Comparison of ENCODE assay signal across 8 cellular contexts in the genomic region with DNA sequence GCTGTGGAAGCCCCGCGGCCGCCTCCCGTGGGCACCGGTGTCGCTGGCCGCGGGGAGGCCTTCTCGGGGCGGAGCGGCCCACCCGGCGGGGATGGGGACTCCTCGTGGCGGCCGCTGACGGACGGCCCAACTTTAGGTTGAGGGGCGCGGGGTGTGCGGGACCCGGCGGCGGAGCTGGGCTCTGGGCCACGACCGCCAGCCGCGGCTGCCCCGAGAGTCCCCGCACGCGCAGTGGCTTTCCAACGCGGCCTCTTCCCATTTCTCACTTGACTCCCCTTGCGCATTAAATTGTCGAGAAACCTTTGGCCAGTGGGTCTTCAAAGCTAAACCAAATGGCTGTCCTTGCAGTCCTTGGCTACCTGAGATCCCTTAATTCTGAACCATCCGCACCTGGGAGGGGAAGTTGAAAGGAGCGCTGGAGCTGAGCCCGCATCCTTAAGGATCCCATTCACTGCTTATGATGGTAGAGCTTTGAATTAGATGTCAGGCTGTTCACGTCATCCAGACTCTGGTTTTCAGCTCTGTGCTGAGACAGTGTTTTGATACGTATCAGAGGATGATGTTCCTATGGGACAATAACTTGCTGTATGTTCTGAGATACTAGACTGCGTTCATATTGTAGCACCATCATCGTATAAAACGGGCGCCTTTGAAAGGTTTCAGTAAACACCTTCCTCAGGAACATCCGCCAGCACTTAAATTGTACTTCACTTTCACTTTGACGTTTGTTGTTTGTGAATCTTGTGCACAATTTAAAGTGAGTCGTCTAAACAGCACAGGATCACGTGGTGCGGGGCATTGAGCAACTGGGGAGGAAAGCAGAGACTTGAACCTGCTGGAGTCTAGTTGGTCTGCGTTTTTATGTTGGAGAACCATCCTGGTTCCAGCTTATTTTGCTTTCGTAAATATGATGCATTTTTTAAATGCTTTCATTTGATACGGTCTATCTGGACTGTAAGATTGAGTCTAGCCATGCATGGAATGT. TPM values are rescaled to one million over a fixed set of nuclear protein-coding genes. Genes with fewer than 3 reads are reported as not detected.
DNase-seq lines count a peak whose midpoint lies in the region; ATAC-seq and TF ChIP-seq lines count a peak whose summit lies in the region.

No MANE protein-coding gene starts in this region.

- no peaks in the 10 kb centered on the region for H3F3A ChIP-seq in SU-DHL-6 (ENCODE audit: insufficient read depth)

- ATAC-seq in GM18867 (IDR thresholded peaks at IDR 0.05; ENCODE audit: unreplicated experiment) (peak; percentile 35), HG03280 (IDR thresholded peaks at IDR 0.05; ENCODE audit: unreplicated experiment) (peak; percentile 32), right cardiac atrium (peak; percentile 27 to 30), psoas muscle (peak; percentile 28 to 65 (median 34)), aorta (ENCODE audit: low FRiP score) (peak; percentile 50)

- H3K4me3 ChIP-seq in ACC112 (ENCODE audit: low read depth, low read length) (peak overlapping the region; percentile 98), SU-DHL-6 (ENCODE audit: insufficient read depth, low read length, poor library complexity, severe bottlenecking) (peak overlapping the region; percentile 20), right cardiac atrium (ENCODE audit: low read length) (peak overlapping the region; percentile 74), psoas muscle (peak overlapping the region; percentile 89), aorta (ENCODE audit: low read length in 2 of 2) (peak overlapping the region; percentile 98 to 99)

- DNase-seq in amniotic stem cell (lab: John Stamatoyannopoulos, UW): peak; percentile 34
- peak; percentile 61 to 89 (median 77) for DNase-seq in right cardiac atrium
- peak; percentile 75 to 79 for DNase-seq in psoas muscle
- peak; percentile 82 to 88 for DNase-seq in aorta

- no peaks in the 10 kb centered on the region for H3K9me2 ChIP-seq in SU-DHL-6 (replicated peaks; ENCODE audit: insufficient read depth, low read length)

- 5% methylated on average over 53 of the region's 53 CpGs for WGBS in right cardiac atrium
- WGBS in psoas muscle, 3 donors: 3 to 6% (median 3%) methylated on average over 47 to 53 of the region's 53 CpGs
- WGBS in aorta, 2 donors: 6 to 10% methylated on average over 37 to 53 of the region's 53 CpGs

- H3K9me3 ChIP-seq in SU-DHL-6 (ENCODE audit: insufficient read depth, low read length): no peaks in the 10 kb centered on the region
- no peaks in the 10 kb centered on the region for H3K9me3 ChIP-seq in right cardiac atrium (ENCODE audit: control insufficient read depth, low read length)
- H3K9me3 ChIP-seq in psoas muscle: no peaks in the 10 kb centered on the region
- H3K9me3 ChIP-seq in aorta (ENCODE audit: control insufficient read depth, low read length): no peaks in the 10 kb centered on the region

- H3K9ac ChIP-seq in SU-DHL-6 (ENCODE audit: low read length): no peak overlapping the region; the same call in 1 of the 2 replicates

- H3K27me3 ChIP-seq in ACC112 (ENCODE audit: insufficient read depth, low read length) (no peaks in the 10 kb centered on the region), SU-DHL-6 (ENCODE audit: low read length) (no peaks in the 10 kb centered on the region), right cardiac atrium (ENCODE audit: control insufficient read depth, insufficient read depth) (no peaks in the 10 kb centered on the region), psoas muscle (ENCODE audit: insufficient read depth in 3 of 3, low read length in 2 of 3) (no peaks in the 10 kb centered on the region), aorta (ENCODE audit: control insufficient read depth in 1 of 2, insufficient read depth in 2 of 2, low read length in 1 of 2) (no peaks in the 10 kb centered on the region)

- peak overlapping the region; percentile 59 for H3K4me2 ChIP-seq in SU-DHL-6 (ENCODE audit: low read depth, low read length, poor library complexity, severe bottlenecking)

- peaks cover 67% of the 10 kb centered on the region for H3K4me1 ChIP-seq in ACC112 (ENCODE audit: control insufficient read depth, insufficient read depth, low read length, unreplicated experiment)
- H3K4me1 ChIP-seq in right cardiac atrium (ENCODE audit: control insufficient read depth, insufficient read depth, low read length): peaks cover 2% of the 10 kb centered on the region
- H3K4me1 ChIP-seq in psoas muscle: peaks cover 61% of the 10 kb centered on the region
- no peaks in the 10 kb centered on the region for H3K4me1 ChIP-seq in aorta (ENCODE audit: control insufficient read depth in 1 of 2, insufficient read depth in 2 of 2, low read length in 2 of 2)

- H3K36me3 ChIP-seq in ACC112 (ENCODE audit: insufficient read depth, low read length): peaks cover 11% of the 10 kb centered on the region; the same call in 1 of the 2 replicates
- no peaks in the 10 kb centered on the region for H3K36me3 ChIP-seq in SU-DHL-6 (ENCODE audit: low read length)
- H3K36me3 ChIP-seq in psoas muscle (ENCODE audit: insufficient read depth in 1 of 2, low read depth in 1 of 2): no peaks in the 10 kb centered on the region
- no peaks in the 10 kb centered on the region for H3K36me3 ChIP-seq in aorta (ENCODE audit: control insufficient read depth in 1 of 2, insufficient read depth in 2 of 2, low read length in 1 of 2)

- no peaks in the 10 kb centered on the region for H4K20me1 ChIP-seq in SU-DHL-6 (ENCODE audit: low read depth, low read length)

- peak overlapping the region; percentile 82 for H3K27ac ChIP-seq in ACC112 (ENCODE audit: low read depth, low read length)
- no peak overlapping the region for H3K27ac ChIP-seq in SU-DHL-6 (ENCODE audit: low read depth, low read length)
- peak overlapping the region; percentile 59 for H3K27ac ChIP-seq in right cardiac atrium (ENCODE audit: low read length)
- peak overlapping the region; percentile 92 for H3K27ac ChIP-seq in psoas muscle
- H3K27ac ChIP-seq in aorta (ENCODE audit: low read depth in 1 of 2, low read length in 2 of 2): peak overlapping the region in 1 of 2 donors; percentile 59

- H2AFZ ChIP-seq in ACC112 (ENCODE audit: low read length, unreplicated experiment) (peak overlapping the region; percentile 76), SU-DHL-6 (ENCODE audit: low read depth, low read length, severe bottlenecking) (peak overlapping the region; percentile 27)

- no peak for TF ChIP-seq CTCF in SU-DHL-6 (IDR thresholded peaks at IDR 0.05; ENCODE audit: insufficient read depth, low read length, poor library complexity, severe bottlenecking)
- no peak for TF ChIP-seq CTCF in psoas muscle (IDR thresholded peaks at IDR 0.05)

- intact Hi-C loops in right cardiac atrium (cut with DNase I) (loop anchor here in 2 of 4 donors (10.0 kb wide), 1 partner anchor 101 kb away; no protein-coding TSS in a partner anchor), psoas muscle (cut with DNase I) (loop anchor here in 1 of 2 donors (5.0 kb wide), 1 partner anchor 104 kb away; no protein-coding TSS in a partner anchor), aorta (cut with DNase I) (no loop called here)

- H3K79me2 ChIP-seq in ACC112 (ENCODE audit: control insufficient read depth, insufficient read depth, low read length, unreplicated experiment) (peaks cover 52% of the 10 kb centered on the region), SU-DHL-6 (ENCODE audit: insufficient read depth, low read length) (no peaks in the 10 kb centered on the region)

RNA-seq across cellular contexts. Expression of a gene that starts 0.9 kb away (rescaled TPM):
- total RNA-seq in right cardiac atrium (10 to 100 TPM; 61.4 to 82.7 (median 74.4) TPM), psoas muscle (100 to 1,000 TPM in 1 of 4 donors, 10 to 100 TPM in 3; 56.9 to 111 (median 78.1) TPM), aorta (10 to 100 TPM; 50.1 to 52.3 TPM)
- polyA plus RNA-seq in right cardiac atrium (27.9 TPM), psoas muscle (10 to 100 TPM; 26.7 to 89.2 (median 46.6) TPM), aorta (10 to 100 TPM in 1 of 2 donors, 1 to 10 TPM in 1; 7.6 to 13.5 TPM)

RNA-seq across cellular contexts. Expression of a gene that starts 41.8 kb away (rescaled TPM):
- total RNA-seq in right cardiac atrium (1 to 10 TPM in 3 of 4 donors, under 1 TPM in 1; 0.47 to 5.3 (median 2.4) TPM), psoas muscle (1 to 10 TPM in 1 of 4 donors, under 1 TPM in 3; 0.02 to 1.0 (median 0.53) TPM), aorta (not detected)
- polyA plus RNA-seq in right cardiac atrium (1.1 TPM), psoas muscle (under 1 TPM; 0.03 to 0.48 (median 0.09) TPM), aorta (under 1 TPM in 1 of 2 donors, not detected in 1; 0.13 TPM)

Comparison
In these comparisons a context has a peak if more than half of its experiments do, and no peak if none do; other contexts are left out.
1. H3K4me3 ChIP-seq: peak in every context shown above with its lines; median percentile 98 in aorta; 98 in ACC112; 89 in psoas muscle; 74 in right cardiac atrium; 20 in SU-DHL-6.
2. DNase-seq: peak in every context shown above with its lines; median percentile 85 in aorta; 77 in right cardiac atrium; 77 in psoas muscle; 34 in amniotic stem cell.